In the genomic region with DNA sequence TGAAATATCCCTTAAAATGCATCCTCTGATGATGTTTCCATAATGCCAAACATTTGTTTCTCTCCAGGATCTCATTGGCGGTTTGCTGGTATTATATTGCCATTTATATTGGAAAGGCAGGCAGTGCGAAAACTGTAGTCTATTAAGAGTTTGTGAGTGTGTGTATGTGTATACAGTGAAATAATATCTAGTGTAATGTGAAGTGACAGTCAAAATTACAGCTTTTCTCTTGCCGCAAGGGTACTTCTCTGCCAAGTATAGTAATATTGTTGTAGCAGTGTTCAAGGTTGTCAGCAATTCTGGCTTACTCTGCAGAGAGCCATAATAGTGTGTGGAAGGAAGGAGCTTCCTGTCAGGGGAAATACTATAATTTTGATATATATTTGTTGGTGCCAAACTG, we compare ENCODE assay signal across 16 cellular contexts.
DNase-seq lines count a peak whose midpoint lies in the region; TF ChIP-seq lines count a peak whose summit lies in the region.
"Had no signal": no experiment of that assay in that cellular context is flagged by ENCODE, and none has a peak within 500 bp of the region (broad histone marks: within the 10 kb centered on the region; RNA-seq: fewer than 3 reads in every experiment).

No MANE protein-coding gene starts in this region.

- DNase-seq in NCI-H2081 (lab: John Stamatoyannopoulos, UW), result peak; percentile 30 to 73
- no peak for DNase-seq in NCI-H2081 treated with DMSO at 0.1 percent for 48 hours (lab: John Stamatoyannopoulos, UW)
- no peak for DNase-seq in HEK293T (ENCODE audit: extremely low spot score)
- no peak for DNase-seq in SK-N-MC (ENCODE audit: low read depth, low spot score)
- no peak for DNase-seq in hepatocyte (ENCODE audit: low spot score)
- DNase-seq in cortex of kidney (lab: John Stamatoyannopoulos, UW), result no peak
- DNase-seq in retina, result no peak
- no peak for DNase-seq in A172 (ENCODE audit: low spot score)
- DNase-seq: BE2C; CD4-positive, alpha-beta memory T cell; DND-41; GF-D8; HCEC 1CT had no signal

- H3K4me3 ChIP-seq in SK-N-MC (no peak overlapping the region), hepatocyte (no peak overlapping the region)
- H3K4me3 ChIP-seq: A549 had no signal

- peak overlapping the region; percentile 44 for H3K4me2 ChIP-seq in hepatocyte
- H3K4me2 ChIP-seq: A549 had no signal

- H3K4me1 ChIP-seq in hepatocyte (ENCODE audit: insufficient read depth), result no peaks in the 10 kb centered on the region
- H3K4me1 ChIP-seq: A549, BE2C had no signal

- H2AFZ ChIP-seq in hepatocyte, result no peak overlapping the region

- H3K79me2 ChIP-seq in hepatocyte, result no peaks in the 10 kb centered on the region

- TF ChIP-seq CTCF in hepatocyte (IDR thresholded peaks at IDR 0.05; ENCODE audit: poor library complexity), result no peak

- POLR2A ChIA-PET in HEK293T (lab: Yijun Ruan, JAX), result no interaction called here

- H3K9me2 ChIP-seq in hepatocyte (replicated peaks; ENCODE audit: insufficient read depth), result no peaks in the 10 kb centered on the region

- no peaks in the 10 kb centered on the region for H3K9me3 ChIP-seq in SK-N-MC (ENCODE audit: low read depth, low read length)
- no peaks in the 10 kb centered on the region for H3K9me3 ChIP-seq in hepatocyte (ENCODE audit: low read depth)
- H3K9me3 ChIP-seq: A549, BE2C had no signal

- WGBS in hepatocyte (ENCODE audit: low lambda C conversion rate, missing lambda C conversion rate), result 75% methylated on average over 3 of the region's 3 CpGs

- H4K20me1 ChIP-seq in hepatocyte (ENCODE audit: insufficient read depth, poor library complexity, severe bottlenecking), result no peaks in the 10 kb centered on the region

- no peaks in the 10 kb centered on the region for H3K27me3 ChIP-seq in hepatocyte
- H3K27me3 ChIP-seq: BE2C had no signal

- CTCF ChIA-PET in HEK293T (lab: Yijun Ruan, JAX), result interaction anchor here (0.8 kb wide), 1 partner anchor 26 kb away, joined by 4 read pairs; no protein-coding TSS in a partner anchor

- H3K9ac ChIP-seq in SK-N-MC (ENCODE audit: insufficient read length), result no peak overlapping the region

- H3K27ac ChIP-seq in SK-N-MC (peak overlapping the region; percentile 25; the same call in 1 of the 2 replicates), hepatocyte (no peak overlapping the region)
- H3K27ac ChIP-seq: A549, C4-2B, HL-60 had no signal

- H3K36me3 ChIP-seq in SK-N-MC (ENCODE audit: insufficient read depth, low read length) (no peaks in the 10 kb centered on the region), hepatocyte (replicated peaks; ENCODE audit: insufficient read depth, low read depth) (no peaks in the 10 kb centered on the region)
- H3K36me3 ChIP-seq: BE2C had no signal

TF ChIP-seq in HEK293T, 16 proteins besides CTCF, POLR2A, EP300 and RAD21:
- no peak for TF ChIP-seq ARNT (IDR thresholded peaks at IDR 0.05)
- TF ChIP-seq FOXK2 (IDR thresholded peaks at IDR 0.05), result no peak
- TF ChIP-seq HDGF (IDR thresholded peaks at IDR 0.05; ENCODE audit: borderline replicate concordance), result no peak
- TF ChIP-seq, protein P1, sequence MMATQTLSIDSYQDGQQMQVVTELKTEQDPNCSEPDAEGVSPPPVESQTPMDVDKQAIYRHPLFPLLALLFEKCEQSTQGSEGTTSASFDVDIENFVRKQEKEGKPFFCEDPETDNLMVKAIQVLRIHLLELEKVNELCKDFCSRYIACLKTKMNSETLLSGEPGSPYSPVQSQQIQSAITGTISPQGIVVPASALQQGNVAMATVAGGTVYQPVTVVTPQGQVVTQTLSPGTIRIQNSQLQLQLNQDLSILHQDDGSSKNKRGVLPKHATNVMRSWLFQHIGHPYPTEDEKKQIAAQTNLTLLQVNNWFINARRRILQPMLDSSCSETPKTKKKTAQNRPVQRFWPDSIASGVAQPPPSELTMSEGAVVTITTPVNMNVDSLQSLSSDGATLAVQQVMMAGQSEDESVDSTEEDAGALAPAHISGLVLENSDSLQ (IDR thresholded peaks at IDR 0.05), result 0 out of 2 replicates have a peak, but pooled peaks have one; percentile 13
- no peak for TF ChIP-seq ELF4 (IDR thresholded peaks at IDR 0.05)
- no peak for TF ChIP-seq SUZ12 (IDR thresholded peaks at IDR 0.05)
- TF ChIP-seq FOXM1 (IDR thresholded peaks at IDR 0.05; ENCODE audit: borderline replicate concordance), result no peak

Comparison
In these comparisons a context has a peak if more than half of its experiments do, and no peak if none do; other contexts are left out.
1. DNase-seq: peak in NCI-H2081 (2 of 2); none in NCI-H2081 treated with DMSO at 0.1 percent for 48 hours (single experiment), HEK293T (single experiment), SK-N-MC (single experiment), hepatocyte (single experiment), cortex of kidney (single experiment), retina (single experiment) and A172 (single experiment).